In genomic region chr21:34035619-34036354, GRCh38 we compare ENCODE assay signal across 30 cellular contexts. TPM values are rescaled to one million over a fixed set of nuclear protein-coding genes. Genes with fewer than 3 reads are reported as not detected.
DNase-seq lines count a peak whose midpoint lies in the region; ATAC-seq and TF ChIP-seq lines count a peak whose summit lies in the region.
"Had no signal": no experiment of that assay in that cellular context is flagged by ENCODE, and none has a peak within 500 bp of the region (broad histone marks: within the 10 kb centered on the region; RNA-seq: fewer than 3 reads in every experiment).

No MANE protein-coding gene starts in this region.

- H3K4me1 ChIP-seq in A673 (ENCODE audit: insufficient read depth, low read length, poor library complexity, severe bottlenecking) = no peaks in the 10 kb centered on the region
- H3K4me1 ChIP-seq in HEK293 (ENCODE audit: control insufficient read depth, insufficient read depth, low read length) = no peaks in the 10 kb centered on the region; the same call in 1 of the 2 replicates
- no peaks in the 10 kb centered on the region for H3K4me1 ChIP-seq in aorta (ENCODE audit: control insufficient read depth in 1 of 2, insufficient read depth in 2 of 2, low read length in 2 of 2)
- H3K4me1 ChIP-seq: prostate gland had no signal

- no peaks in the 10 kb centered on the region for H3K27me3 Mint-ChIP-seq in activated T-helper 1 cell treated with anti-CD3 and anti-CD28 coated beads, Interleukin-12 subunit alpha, Interleukin-12 subunit beta, Interleukin-2, Interleukin-4 antibody, amounts not matched to agents 30 ng/mL and 10 ng/mL and 1 ng/mL, durations not matched to agents 14 hours and 24 hours and 36 hours (ENCODE audit: insufficient read depth)
- H3K27me3 Mint-ChIP-seq in naive thymus-derived CD8-positive, alpha-beta T cell = peaks cover 0 to 1% (median 0%) of the 10 kb centered on the region in 5 donors
- H3K27me3 Mint-ChIP-seq: activated naive CD8-positive, alpha-beta T cell treated with anti-CD3 and anti-CD28 coated beads, Interleukin-2, amount 50 U/mL, for 24 hours; stimulated activated naive CD8-positive, alpha-beta T cell treated with anti-CD3 and anti-CD28 coated beads, Interleukin-15, amount 100 ng/mL, for 72 hours had no signal

- ATAC-seq in aorta (ENCODE audit: low FRiP score) = no peak
- ATAC-seq in naive thymus-derived CD8-positive, alpha-beta T cell = no peak
- ATAC-seq: activated naive CD8-positive, alpha-beta T cell treated with anti-CD3 and anti-CD28 coated beads, Interleukin-2, amount 50 U/mL, for 24 hours; left lobe of liver; sciatic nerve; stimulated activated naive CD8-positive, alpha-beta T cell treated with anti-CD3 and anti-CD28 coated beads, Interleukin-15, amount 100 ng/mL, for 72 hours had no signal

- H3K9me3 ChIP-seq in A673 (ENCODE audit: low read depth, low read length, poor library complexity, severe bottlenecking) = no peaks in the 10 kb centered on the region
- no peaks in the 10 kb centered on the region for H3K9me3 ChIP-seq in HEK293 (ENCODE audit: control insufficient read depth, insufficient read depth, low read depth, low read length)
- H3K9me3 ChIP-seq in aorta (ENCODE audit: control insufficient read depth, low read length) = no peaks in the 10 kb centered on the region
- H3K9me3 ChIP-seq: prostate gland, tibial artery had no signal

- CTCF ChIA-PET in A673 (lab: Charles Lee) = no interaction called here
- CTCF ChIA-PET in HEK293 (lab: Yijun Ruan, JAX) = interaction anchor here (1.1 to 1.3 kb wide), 2 partner anchors 37 to 326 kb away, joined by 3 read pairs; partner anchors contain the start of genes MRPS6 and SLC5A3

- POLR2A ChIA-PET in A673 (lab: Charles Lee; ENCODE audit: low non-redundant PET) (no interaction called here), HEK293 (lab: Yijun Ruan, JAX) (interaction anchor here (0.7 kb wide), 1 partner anchor 124 kb away, joined by 4 read pairs; no protein-coding TSS in a partner anchor)
- POLR2A ChIA-PET in naive thymus-derived CD8-positive, alpha-beta T cell (lab: Charles Lee) = no interaction called here

- H3K4me3 ChIP-seq in A673 (ENCODE audit: low read depth, low read length, poor library complexity, severe bottlenecking) (no peak overlapping the region), HEK293 (ENCODE audit: low read depth, low read length) (no peak overlapping the region), choroid plexus epithelial cell (ENCODE audit: low read depth, low read length) (no peak overlapping the region), aorta (ENCODE audit: low read length in 2 of 2) (no peak overlapping the region)
- H3K4me3 ChIP-seq: BLaER1 treated with 17β-estradiol and CSF1 and Interleukin-3, amounts not matched to agents 10 nM and 100 nM; dorsolateral prefrontal cortex; prostate gland; tibial artery had no signal

- peaks cover 22% of the 10 kb centered on the region for H3K9me3 Mint-ChIP-seq in activated T-helper 1 cell treated with anti-CD3 and anti-CD28 coated beads, Interleukin-12 subunit alpha, Interleukin-12 subunit beta, Interleukin-2, Interleukin-4 antibody, amounts not matched to agents 30 ng/mL and 10 ng/mL and 1 ng/mL, durations not matched to agents 14 hours and 24 hours and 36 hours
- peaks cover 0 to 3% (median 0%) of the 10 kb centered on the region in 9 donors for H3K9me3 Mint-ChIP-seq in naive thymus-derived CD8-positive, alpha-beta T cell
- H3K9me3 Mint-ChIP-seq: activated naive CD8-positive, alpha-beta T cell treated with anti-CD3 and anti-CD28 coated beads, Interleukin-2, amount 50 U/mL, for 24 hours had no signal

- no peak overlapping the region for H3K27ac Mint-ChIP-seq in activated T-helper 1 cell treated with anti-CD3 and anti-CD28 coated beads, Interleukin-12 subunit alpha, Interleukin-12 subunit beta, Interleukin-2, Interleukin-4 antibody, amounts not matched to agents 30 ng/mL and 10 ng/mL and 1 ng/mL, durations not matched to agents 14 hours and 24 hours and 36 hours
- H3K27ac Mint-ChIP-seq in naive thymus-derived CD8-positive, alpha-beta T cell = no peak overlapping the region
- H3K27ac Mint-ChIP-seq: activated naive CD8-positive, alpha-beta T cell treated with anti-CD3 and anti-CD28 coated beads, Interleukin-2, amount 50 U/mL, for 24 hours had no signal

- H3K4me1 Mint-ChIP-seq in activated T-helper 1 cell treated with anti-CD3 and anti-CD28 coated beads, Interleukin-12 subunit alpha, Interleukin-12 subunit beta, Interleukin-2, Interleukin-4 antibody, amounts not matched to agents 30 ng/mL and 10 ng/mL and 1 ng/mL, durations not matched to agents 14 hours and 24 hours and 36 hours (ENCODE audit: low read depth) = peaks cover 21% of the 10 kb centered on the region
- peaks cover 3 to 18% (median 5%) of the 10 kb centered on the region in 4 donors for H3K4me1 Mint-ChIP-seq in naive thymus-derived CD8-positive, alpha-beta T cell

- no peak for TF ChIP-seq CTCF in A673 (conservative IDR thresholded peaks at IDR 0.05; ENCODE audit: low read depth, low read length)
- no peak for TF ChIP-seq CTCF in HEK293 (tag by site-specific recombination; IDR thresholded peaks at IDR 0.05)
- no peak for TF ChIP-seq CTCF in choroid plexus epithelial cell (conservative IDR thresholded peaks at IDR 0.05; ENCODE audit: low read depth, low read length)

- no peak overlapping the region for H3K4me3 Mint-ChIP-seq in activated T-helper 1 cell treated with anti-CD3 and anti-CD28 coated beads, Interleukin-12 subunit alpha, Interleukin-12 subunit beta, Interleukin-2, Interleukin-4 antibody, amounts not matched to agents 30 ng/mL and 10 ng/mL and 1 ng/mL, durations not matched to agents 14 hours and 24 hours and 36 hours
- H3K4me3 Mint-ChIP-seq in naive thymus-derived CD8-positive, alpha-beta T cell = no peak overlapping the region
- H3K4me3 Mint-ChIP-seq: activated naive CD8-positive, alpha-beta T cell treated with anti-CD3 and anti-CD28 coated beads, Interleukin-2, amount 50 U/mL, for 24 hours; stimulated activated naive CD8-positive, alpha-beta T cell treated with anti-CD3 and anti-CD28 coated beads, Interleukin-15, amount 100 ng/mL, for 72 hours had no signal

- no TSS peak for BruUV-seq in A673 (replicated peaks; lab: Mats Ljungman, UMichigan)

- intact Hi-C loops in A673 (cut with micrococcal nuclease; ENCODE audit: unreplicated experiment) = no loop called here
- intact Hi-C loops in aorta (cut with DNase I) = no loop called here
- intact Hi-C loops in activated T-helper 1 cell treated with anti-CD3 and anti-CD28 coated beads, Interleukin-12 subunit alpha, Interleukin-12 subunit beta, Interleukin-2, Interleukin-4 antibody, amounts not matched to agents 30 ng/mL and 10 ng/mL and 1 ng/mL, durations not matched to agents 14 hours and 24 hours and 36 hours (cut with micrococcal nuclease) = no loop called here

- H3K27me3 ChIP-seq in A673 (replicated peaks; ENCODE audit: insufficient read depth, low read depth, low read length, poor library complexity) = no peaks in the 10 kb centered on the region
- no peaks in the 10 kb centered on the region for H3K27me3 ChIP-seq in aorta (ENCODE audit: control insufficient read depth in 1 of 2, insufficient read depth in 2 of 2, low read length in 1 of 2)
- H3K27me3 ChIP-seq: BLaER1 treated with 17β-estradiol and CSF1 and Interleukin-3, amounts not matched to agents 10 nM and 100 nM; tibial artery had no signal

- WGBS in aorta, 2 donors = 93% methylated on average over 8 of the region's 8 CpGs

- H3K27ac ChIP-seq in A673 (ENCODE audit: low read depth, low read length, poor library complexity, severe bottlenecking) (no peak overlapping the region), HEK293 (ENCODE audit: extremely low read depth, low read depth, low read length) (no peak overlapping the region), aorta (ENCODE audit: low read depth in 1 of 2, low read length in 2 of 2) (no peak overlapping the region)
- H3K27ac ChIP-seq: BLaER1 treated with 17β-estradiol and CSF1 and Interleukin-3, amounts not matched to agents 10 nM and 100 nM; dorsolateral prefrontal cortex; prostate gland; tibial artery had no signal

- DNase-seq in A673 (ENCODE audit: low spot score) (peak; percentile 60), choroid plexus epithelial cell (ENCODE audit: low read depth) (peak; percentile 39), mucosa of gallbladder (ENCODE audit: low spot score) (peak; percentile 4), aorta (no peak)
- no peak for DNase-seq in activated T-helper 1 cell treated with anti-CD3 and anti-CD28 coated beads, Interleukin-12 subunit alpha, Interleukin-12 subunit beta, Interleukin-2, Interleukin-4 antibody, amounts not matched to agents 30 ng/mL and 10 ng/mL and 1 ng/mL, durations not matched to agents 14 hours and 24 hours and 36 hours (ENCODE audit: low spot score)
- no peak for DNase-seq in naive thymus-derived CD8-positive, alpha-beta T cell
- DNase-seq: activated CD4-positive, alpha-beta T cell treated with anti-CD3 and anti-CD28 coated beads for 4 hours; activated gamma-delta T cell treated with Interleukin-2 at 50 U/mL for 16 hours; activated naive CD8-positive, alpha-beta T cell treated with anti-CD3 and anti-CD28 coated beads, Interleukin-2, amount 50 U/mL, for 24 hours; activated T-cell treated with anti-CD3 and anti-CD28 coated beads, Interleukin-2, amount 50 U/mL, for 1 hour; cerebellar nuclear complex; COR-L47; dorsolateral prefrontal cortex; hypothalamus; KG1; mesendoderm; MM.1S; NCI-H1105 treated with DMSO at 0.1 percent for 48 hours; NCI-H187 treated with DMSO at 0.1 percent for 48 hours; NCI-H2171; NCI-H510A; stimulated activated CD4-positive, alpha-beta T cell treated with anti-CD3 and anti-CD28 coated beads, Interleukin-12 subunit alpha, Interleukin-12 subunit beta, amount 100 ng/mL, for 4 hours; stimulated activated CD4-positive, alpha-beta T cell treated with anti-CD3 and anti-CD28 coated beads, Interleukin-2, amount 100 ng/mL, for 48 hours; stimulated activated naive CD8-positive, alpha-beta T cell treated with anti-CD3 and anti-CD28 coated beads, Interleukin-15, amount 100 ng/mL, for 72 hours; tibial artery had no signal

- H3K36me3 Mint-ChIP-seq in activated T-helper 1 cell treated with anti-CD3 and anti-CD28 coated beads, Interleukin-12 subunit alpha, Interleukin-12 subunit beta, Interleukin-2, Interleukin-4 antibody, amounts not matched to agents 30 ng/mL and 10 ng/mL and 1 ng/mL, durations not matched to agents 14 hours and 24 hours and 36 hours (ENCODE audit: low read depth) = peaks cover 8% of the 10 kb centered on the region
- peaks cover 0 to 4% (median 3%) of the 10 kb centered on the region in 3 donors for H3K36me3 Mint-ChIP-seq in naive thymus-derived CD8-positive, alpha-beta T cell

- H3K36me3 ChIP-seq in A673 (ENCODE audit: insufficient read depth, low read length, poor library complexity, severe bottlenecking) (no peaks in the 10 kb centered on the region), HEK293 (ENCODE audit: control insufficient read depth in 2 of 2, insufficient read depth in 1 of 2, low read length in 2 of 2) (no peaks in the 10 kb centered on the region), aorta (ENCODE audit: control insufficient read depth in 1 of 2, insufficient read depth in 2 of 2, low read length in 1 of 2) (no peaks in the 10 kb centered on the region)
- H3K36me3 ChIP-seq: BLaER1 treated with 17β-estradiol and CSF1 and Interleukin-3, amounts not matched to agents 10 nM and 100 nM; prostate gland; tibial artery had no signal

RNA-seq across cellular contexts. Expression of gene MRPS6, which starts 37.6 kb away (rescaled TPM):
- total RNA-seq in A673 (2021) = 99.7 and 115 TPM in 2 replicates
- total RNA-seq in mucosa of gallbladder = 44.9 TPM
- 100 to 1,000 TPM in 1 of 2 donors, 10 to 100 TPM in 1; 78.4 to 137 TPM for total RNA-seq in aorta
- 100 to 1,000 TPM in 1 of 2 donors, 10 to 100 TPM in 1; 84.2 to 128 TPM for polyA plus RNA-seq in aorta
- total RNA-seq in activated T-helper 1 cell treated with anti-CD3 and anti-CD28 coated beads, Interleukin-12 subunit alpha, Interleukin-12 subunit beta, Interleukin-2, Interleukin-4 antibody, amounts not matched to agents 30 ng/mL and 10 ng/mL and 1 ng/mL, durations not matched to agents 14 hours and 24 hours and 36 hours = 137 and 139 TPM in 2 replicates
- total RNA-seq in naive thymus-derived CD8-positive, alpha-beta T cell = 100 to 1,000 TPM; 107 to 112 TPM
- polyA plus RNA-seq in naive thymus-derived CD8-positive, alpha-beta T cell = 100 to 1,000 TPM; 170 to 193 (median 181) TPM

RNA-seq across cellular contexts. Expression of gene SLC5A3, which starts 37.6 kb away (rescaled TPM):
- total RNA-seq in A673 (2021) (18.4 and 20.5 TPM in 2 replicates), mucosa of gallbladder (19.1 TPM), aorta (10 to 100 TPM; 25.2 to 82.3 TPM)
- 1 to 10 TPM; 3.0 to 3.2 TPM for polyA plus RNA-seq in aorta
- 45.4 and 48.0 TPM in 2 replicates for total RNA-seq in activated T-helper 1 cell treated with anti-CD3 and anti-CD28 coated beads, Interleukin-12 subunit alpha, Interleukin-12 subunit beta, Interleukin-2, Interleukin-4 antibody, amounts not matched to agents 30 ng/mL and 10 ng/mL and 1 ng/mL, durations not matched to agents 14 hours and 24 hours and 36 hours
- total RNA-seq in naive thymus-derived CD8-positive, alpha-beta T cell = 10 to 100 TPM; 31.9 to 32.7 TPM
- 1 to 10 TPM; 1.7 to 2.1 (median 1.9) TPM for polyA plus RNA-seq in naive thymus-derived CD8-positive, alpha-beta T cell

Comparison
In these comparisons a context has a peak if more than half of its experiments do, and no peak if none do; other contexts are left out.
1. DNase-seq: peak in A673 (single experiment), choroid plexus epithelial cell (single experiment) and mucosa of gallbladder (single experiment); none in aorta (0 of 2), activated T-helper 1 cell treated with anti-CD3 and anti-CD28 coated beads, Interleukin-12 subunit alpha, Interleukin-12 subunit beta, Interleukin-2, Interleukin-4 antibody, amounts not matched to agents 30 ng/mL and 10 ng/mL and 1 ng/mL, durations not matched to agents 14 hours and 24 hours and 36 hours (single experiment) and naive thymus-derived CD8-positive, alpha-beta T cell (0 of 10).